Comparison of ENCODE assay signal across 2 cellular contexts in genomic region chr2:25079050-25079635, GRCh38.
TF ChIP-seq lines count a peak whose summit lies in the region.

No MANE protein-coding gene starts in this region.

TF ChIP-seq in H1, 55 proteins besides CTCF, POLR2A, EP300 and RAD21:
- no peak for TF ChIP-seq YY1 (IDR thresholded peaks at IDR 0.05; ENCODE audit: low read depth, low read length)
- TF ChIP-seq EZH2 (IDR thresholded peaks at IDR 0.05; ENCODE audit: low read depth, low read length, severe bottlenecking), result no peak
- TF ChIP-seq SIX5 (IDR thresholded peaks at IDR 0.05; ENCODE audit: low read depth, low read length), result no peak
- no peak for TF ChIP-seq NRF1 (IDR thresholded peaks at IDR 0.05; ENCODE audit: low read depth, low read length)
- TF ChIP-seq CTBP2 (IDR thresholded peaks at IDR 0.05; ENCODE audit: borderline replicate concordance, insufficient read depth, insufficient read length, low read length), result no peak
- TF ChIP-seq, protein P1, sequence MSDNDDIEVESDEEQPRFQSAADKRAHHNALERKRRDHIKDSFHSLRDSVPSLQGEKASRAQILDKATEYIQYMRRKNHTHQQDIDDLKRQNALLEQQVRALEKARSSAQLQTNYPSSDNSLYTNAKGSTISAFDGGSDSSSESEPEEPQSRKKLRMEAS (IDR thresholded peaks at IDR 0.05), result no peak
- TF ChIP-seq, protein P2, sequence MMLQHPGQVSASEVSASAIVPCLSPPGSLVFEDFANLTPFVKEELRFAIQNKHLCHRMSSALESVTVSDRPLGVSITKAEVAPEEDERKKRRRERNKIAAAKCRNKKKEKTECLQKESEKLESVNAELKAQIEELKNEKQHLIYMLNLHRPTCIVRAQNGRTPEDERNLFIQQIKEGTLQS (IDR thresholded peaks at IDR 0.05; ENCODE audit: insufficient read depth, low read depth, low read length), result no peak
- no peak for TF ChIP-seq SRF (IDR thresholded peaks at IDR 0.05; ENCODE audit: low read depth, low read length)
- no peak for TF ChIP-seq SP4 (IDR thresholded peaks at IDR 0.05; ENCODE audit: low read length)
- TF ChIP-seq POU5F1 (IDR thresholded peaks at IDR 0.05; ENCODE audit: low read depth, low read length), result no peak
- TF ChIP-seq CHD2 (IDR thresholded peaks at IDR 0.05; ENCODE audit: low read length), result no peak
- TF ChIP-seq RBBP5 (IDR thresholded peaks at IDR 0.05; ENCODE audit: borderline replicate concordance, low read depth, low read length), result no peak
- TF ChIP-seq POLR2AphosphoS5 (IDR thresholded peaks at IDR 0.05; ENCODE audit: low read depth, low read length), result no peak
- TF ChIP-seq TAF1 (IDR thresholded peaks at IDR 0.05; ENCODE audit: low read depth, low read length), result no peak
- no peak for TF ChIP-seq CBX5 (IDR thresholded peaks at IDR 0.05; ENCODE audit: low read depth, low read length)
- TF ChIP-seq RXRA (IDR thresholded peaks at IDR 0.05; ENCODE audit: insufficient read depth, low read depth, low read length), result no peak
- no peak for TF ChIP-seq TBP (IDR thresholded peaks at IDR 0.05; ENCODE audit: low read depth, low read length)
- no peak for TF ChIP-seq KDM5A (IDR thresholded peaks at IDR 0.05; ENCODE audit: low read length)

TF ChIP-seq in HepG2, 621 proteins besides CTCF, POLR2A, EP300 and RAD21:
- no peak for TF ChIP-seq SKI (IDR thresholded peaks at IDR 0.05; ENCODE audit: partially characterized antibody)
- no peak for TF ChIP-seq ZNF460 (CRISPR knock-in tag; IDR thresholded peaks at IDR 0.05; ENCODE audit: borderline replicate concordance)
- no peak for TF ChIP-seq ARID4A (CRISPR knock-in tag; IDR thresholded peaks at IDR 0.05; ENCODE audit: borderline replicate concordance)
- TF ChIP-seq, protein P3, sequence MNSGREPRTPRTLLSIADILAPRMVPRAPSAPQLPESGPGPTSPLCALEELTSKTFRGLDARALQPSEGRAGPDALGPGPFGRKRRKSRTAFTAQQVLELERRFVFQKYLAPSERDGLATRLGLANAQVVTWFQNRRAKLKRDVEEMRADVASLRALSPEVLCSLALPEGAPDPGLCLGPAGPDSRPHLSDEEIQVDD (CRISPR knock-in tag; IDR thresholded peaks at IDR 0.05; ENCODE audit: borderline replicate concordance), result no peak
- no peak for TF ChIP-seq FOXM1 (CRISPR knock-in tag; IDR thresholded peaks at IDR 0.05)
- no peak for TF ChIP-seq ZFX (CRISPR knock-in tag; IDR thresholded peaks at IDR 0.05; ENCODE audit: low read depth)
- no peak for TF ChIP-seq CSRNP1 (CRISPR knock-in tag; IDR thresholded peaks at IDR 0.05)
- TF ChIP-seq MEIS1 (CRISPR knock-in tag; IDR thresholded peaks at IDR 0.05; ENCODE audit: borderline replicate concordance), result no peak
TF ChIP-seq in HepG2: peak in this region for 0.
